8 cellular contexts compared by ENCODE assay signal in the genomic region with DNA sequence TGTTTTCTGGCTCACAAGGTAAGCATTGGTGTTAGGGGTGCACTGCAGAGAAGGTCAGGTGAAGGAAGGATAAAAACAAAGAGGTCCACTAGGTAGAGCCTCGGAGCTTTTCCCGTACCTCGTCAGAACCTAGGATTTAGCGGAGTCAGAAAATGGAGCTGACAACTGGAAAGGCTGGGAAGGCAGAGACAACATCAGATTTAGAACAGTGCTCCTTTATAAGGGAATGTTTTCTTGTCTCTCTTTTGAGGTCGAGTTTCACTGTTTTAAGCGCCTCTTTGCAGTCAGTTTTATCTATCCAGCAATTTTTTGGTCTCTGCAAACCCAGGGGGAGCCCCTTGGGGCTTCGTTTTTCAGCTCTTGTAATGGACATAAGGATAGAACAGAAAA.
DNase-seq lines count a peak whose midpoint lies in the region; ATAC-seq lines count a peak whose summit lies in the region.

No MANE protein-coding gene starts in this region.

- H3K9ac ChIP-seq in HUES64 (ENCODE audit: low read depth, low read length) (peak overlapping the region; percentile 68), iPS-15b (ENCODE audit: low read depth, low read length) (no peak overlapping the region)

- 37% methylated on average over 7 of the region's 7 CpGs for WGBS in HUES64

- DNase-seq in activated naive CD8-positive, alpha-beta T cell treated with anti-CD3 and anti-CD28 coated beads, Interleukin-2, amount 50 U/mL, for 24 hours = no peak
- DNase-seq in stimulated activated naive CD8-positive, alpha-beta T cell treated with anti-CD3 and anti-CD28 coated beads, Interleukin-15, amount 100 ng/mL, for 72 hours = no peak
- no peak for DNase-seq in GDM1 (lab: John Stamatoyannopoulos, UW)
- no peak for DNase-seq in NK-92 treated with Interleukin-12 subunit alpha and Interleukin-12 subunit beta, amount 100 ng/mL, for 24 hours (lab: John Stamatoyannopoulos, UW)
- no peak for DNase-seq in NCI-H1417 treated with DMSO at 0.1 percent for 48 hours (lab: John Stamatoyannopoulos, UW)

- H3K9me3 Mint-ChIP-seq in activated naive CD8-positive, alpha-beta T cell treated with anti-CD3 and anti-CD28 coated beads, Interleukin-2, amount 50 U/mL, for 24 hours = no peaks in the 10 kb centered on the region
- no peaks in the 10 kb centered on the region for H3K9me3 Mint-ChIP-seq in stimulated activated naive CD8-positive, alpha-beta T cell treated with anti-CD3 and anti-CD28 coated beads, Interleukin-15, amount 100 ng/mL, for 72 hours

- no peaks in the 10 kb centered on the region for H3K27me3 Mint-ChIP-seq in activated naive CD8-positive, alpha-beta T cell treated with anti-CD3 and anti-CD28 coated beads, Interleukin-2, amount 50 U/mL, for 24 hours
- H3K27me3 Mint-ChIP-seq in stimulated activated naive CD8-positive, alpha-beta T cell treated with anti-CD3 and anti-CD28 coated beads, Interleukin-15, amount 100 ng/mL, for 72 hours = no peaks in the 10 kb centered on the region

- H3K4me1 ChIP-seq in HUES64 (ENCODE audit: insufficient read depth, low read length) = peaks cover 45% of the 10 kb centered on the region
- H3K4me1 ChIP-seq in iPS-15b (ENCODE audit: control insufficient read depth, insufficient read depth, low read length) = peaks cover 21% of the 10 kb centered on the region

- H3K4me3 ChIP-seq in HUES64 (ENCODE audit: low read length) = peak overlapping the region; percentile 49
- H3K4me3 ChIP-seq in iPS-15b (ENCODE audit: low read depth, low read length) = peak overlapping the region; percentile 30

- H3K9me3 ChIP-seq in HUES64 (ENCODE audit: insufficient read depth, low read depth, low read length) = no peaks in the 10 kb centered on the region
- no peaks in the 10 kb centered on the region for H3K9me3 ChIP-seq in iPS-15b (ENCODE audit: control insufficient read depth, insufficient read depth, low read length)

- peak overlapping the region; percentile 80 for H3K4me3 Mint-ChIP-seq in activated naive CD8-positive, alpha-beta T cell treated with anti-CD3 and anti-CD28 coated beads, Interleukin-2, amount 50 U/mL, for 24 hours
- H3K4me3 Mint-ChIP-seq in stimulated activated naive CD8-positive, alpha-beta T cell treated with anti-CD3 and anti-CD28 coated beads, Interleukin-15, amount 100 ng/mL, for 72 hours = peak overlapping the region; percentile 79 to 83

- H3K36me3 ChIP-seq in HUES64 (ENCODE audit: insufficient read depth, low read length) (0 out of 2 replicates have a peak, but pooled peaks cover 4% of the 10 kb centered on the region), iPS-15b (ENCODE audit: control insufficient read depth, insufficient read depth, low read length) (no peaks in the 10 kb centered on the region)

- peaks cover 79% of the 10 kb centered on the region for H3K36me3 Mint-ChIP-seq in activated naive CD8-positive, alpha-beta T cell treated with anti-CD3 and anti-CD28 coated beads, Interleukin-2, amount 50 U/mL, for 24 hours (ENCODE audit: low read depth)

- H3K27ac ChIP-seq in HUES64 (ENCODE audit: low read depth, low read length) = peak overlapping the region; percentile 92

- H3K27me3 ChIP-seq in HUES64 (ENCODE audit: insufficient read depth, low read length) = no peaks in the 10 kb centered on the region
- H3K27me3 ChIP-seq in iPS-15b (ENCODE audit: control insufficient read depth, insufficient read depth, low read length) = no peaks in the 10 kb centered on the region

- ATAC-seq in activated naive CD8-positive, alpha-beta T cell treated with anti-CD3 and anti-CD28 coated beads, Interleukin-2, amount 50 U/mL, for 24 hours = no peak
- ATAC-seq in stimulated activated naive CD8-positive, alpha-beta T cell treated with anti-CD3 and anti-CD28 coated beads, Interleukin-15, amount 100 ng/mL, for 72 hours = peak; percentile 7
- ATAC-seq in HG02759 (IDR thresholded peaks at IDR 0.05; ENCODE audit: unreplicated experiment) = no peak

- H3K4me1 Mint-ChIP-seq in activated naive CD8-positive, alpha-beta T cell treated with anti-CD3 and anti-CD28 coated beads, Interleukin-2, amount 50 U/mL, for 24 hours = peaks cover 85% of the 10 kb centered on the region
- H3K4me1 Mint-ChIP-seq in stimulated activated naive CD8-positive, alpha-beta T cell treated with anti-CD3 and anti-CD28 coated beads, Interleukin-15, amount 100 ng/mL, for 72 hours = peaks cover 100% of the 10 kb centered on the region

- H3K27ac Mint-ChIP-seq in activated naive CD8-positive, alpha-beta T cell treated with anti-CD3 and anti-CD28 coated beads, Interleukin-2, amount 50 U/mL, for 24 hours = peak overlapping the region; percentile 96
- H3K27ac Mint-ChIP-seq in stimulated activated naive CD8-positive, alpha-beta T cell treated with anti-CD3 and anti-CD28 coated beads, Interleukin-15, amount 100 ng/mL, for 72 hours = peak overlapping the region; percentile 90 to 94
